In genomic region chr14:68911594-68912227, GRCh38 we compare ENCODE assay signal across 8 cellular contexts.
DNase-seq lines count a peak whose midpoint lies in the region; ATAC-seq and TF ChIP-seq lines count a peak whose summit lies in the region.

No MANE protein-coding gene starts in this region.

- in situ Hi-C loops in G401 (cut with HindIII; ENCODE audit: low sequenced_read_pairs): no loop called here

- H3K36me3 ChIP-seq in right lobe of liver: peaks cover 0 to 35% (median 17%) of the 10 kb centered on the region in 4 donors

- no peak overlapping the region for H3K4me3 ChIP-seq in right lobe of liver

- ATAC-seq in HG03159 (IDR thresholded peaks at IDR 0.05; ENCODE audit: unreplicated experiment) (peak; percentile 70), right lobe of liver (peak; percentile 93 to 95 (median 94)), GM18861 (IDR thresholded peaks at IDR 0.05; ENCODE audit: unreplicated experiment) (no peak)

- H3K27me3 ChIP-seq in right lobe of liver: no peaks in the 10 kb centered on the region

- no peaks in the 10 kb centered on the region for H3K9me3 ChIP-seq in right lobe of liver

- WGBS in right lobe of liver (ENCODE audit: insufficient coverage, low coverage, low lambda C conversion rate, missing lambda C conversion rate): 14% methylated on average over 8 of the region's 12 CpGs

- H3K4me1 ChIP-seq in right lobe of liver: no peaks in the 10 kb centered on the region

- TF ChIP-seq POLR2A in right lobe of liver (IDR thresholded peaks at IDR 0.05): no peak

- peak; percentile 95 to 98 (median 96) for TF ChIP-seq CTCF in right lobe of liver (IDR thresholded peaks at IDR 0.05)

- intact Hi-C loops in right lobe of liver (cut with DNase I): no loop called here

- DNase-seq in G401 (ENCODE audit: low spot score) (peak; percentile 69), NCI-H526 (lab: John Stamatoyannopoulos, UW) (peak; percentile 48 to 86), dermis blood vessel endothelial cell (peak; percentile 91), right lobe of liver (peak in 2 of 3 donors; percentile 70 to 76)
- peak; percentile 55 to 75 for DNase-seq in activated CD4-positive, alpha-beta T cell treated with anti-CD3 and anti-CD28 coated beads, Interleukin-2, amount 50 U/mL, for 24 hours (ENCODE audit: low read depth in 1 of 2, low spot score in 1 of 2)
- peak; percentile 46 to 67 (median 61) for DNase-seq in stimulated activated CD4-positive, alpha-beta T cell treated with anti-CD3 and anti-CD28 coated beads, TNF-alpha, amount 100 ng/mL, for 48 hours (ENCODE audit: low read depth in 3 of 3)

- H3K27ac ChIP-seq in right lobe of liver: no peak overlapping the region
